8 cellular contexts compared by ENCODE assay signal in genomic region chr18:67217551-67218166, GRCh38.
DNase-seq lines count a peak whose midpoint lies in the region; ATAC-seq and TF ChIP-seq lines count a peak whose summit lies in the region.

No MANE protein-coding gene starts in this region.

- peak; percentile 43 for TF ChIP-seq CTCF in AG04449 (IDR thresholded peaks at IDR 0.05; ENCODE audit: insufficient read depth, low read length, missing control alignments)
- peak; percentile 68 for TF ChIP-seq CTCF in choroid plexus epithelial cell (conservative IDR thresholded peaks at IDR 0.05; ENCODE audit: low read depth, low read length)
- peak; percentile 83 for TF ChIP-seq CTCF in lower lobe of right lung (IDR thresholded peaks at IDR 0.05)

- no peaks in the 10 kb centered on the region for H3K27me3 ChIP-seq in lower lobe of right lung (ENCODE audit: low read depth)

- no peak overlapping the region for H3K4me3 Mint-ChIP-seq in activated CD4-positive, alpha-beta T cell treated with anti-CD3 and anti-CD28 coated beads for 36 hours

- peak; percentile 93 for ATAC-seq in GM18511 (IDR thresholded peaks at IDR 0.05; ENCODE audit: unreplicated experiment)
- peak; percentile 86 for ATAC-seq in HG03045 (IDR thresholded peaks at IDR 0.05; ENCODE audit: unreplicated experiment)
- ATAC-seq in activated CD4-positive, alpha-beta T cell treated with anti-CD3 and anti-CD28 coated beads for 36 hours, result peak; percentile 83
- peak; percentile 69 to 81 for ATAC-seq in lower lobe of right lung

- H3K27ac ChIP-seq in lower lobe of right lung, result no peak overlapping the region

- CTCF ChIA-PET in AG04449 (lab: Yijun Ruan, JAX), result interaction anchor here (0.6 to 2.3 kb wide), 20 partner anchors 9 to 1600 kb away, joined by 3 to 35 read pairs (median 4); no protein-coding TSS in a partner anchor
- CTCF ChIA-PET in activated CD4-positive, alpha-beta T cell treated with anti-CD3 and anti-CD28 coated beads for 36 hours (lab: Charles Lee), result interaction anchor here (0.6 to 1.3 kb wide), 4 partner anchors 11 to 1441 kb away, joined by 3 to 5 read pairs (median 3); no protein-coding TSS in a partner anchor

- POLR2A ChIA-PET in AG04449 (lab: Yijun Ruan, JAX), result no interaction called here
- POLR2A ChIA-PET in activated CD4-positive, alpha-beta T cell treated with anti-CD3 and anti-CD28 coated beads for 36 hours (lab: Charles Lee), result no interaction called here

- H3K27ac Mint-ChIP-seq in activated CD4-positive, alpha-beta T cell treated with anti-CD3 and anti-CD28 coated beads for 36 hours, result no peak overlapping the region

- H3K9me3 Mint-ChIP-seq in activated CD4-positive, alpha-beta T cell treated with anti-CD3 and anti-CD28 coated beads for 36 hours (ENCODE audit: low read depth), result no peaks in the 10 kb centered on the region

- DNase-seq in AG04449 (ENCODE audit: low read depth, low spot score) (peak; percentile 40), NCI-H2227 (lab: John Stamatoyannopoulos, UW; ENCODE audit: unreplicated experiment) (peak; percentile 72), choroid plexus epithelial cell (ENCODE audit: low read depth) (peak; percentile 89), lower lobe of right lung (no peak)
- peak; percentile 67 for DNase-seq in activated CD4-positive, alpha-beta T cell treated with anti-CD3 and anti-CD28 coated beads for 36 hours
- peak; percentile 24 for DNase-seq in stimulated activated CD8-positive, alpha-beta memory T cell treated with anti-CD3 and anti-CD28 coated beads, Interleukin-15, amount 100 ng/mL, for 1 hour (ENCODE audit: low read depth)

- H3K27me3 Mint-ChIP-seq in activated CD4-positive, alpha-beta T cell treated with anti-CD3 and anti-CD28 coated beads for 36 hours, result peaks cover 2% of the 10 kb centered on the region

- H3K4me1 Mint-ChIP-seq in activated CD4-positive, alpha-beta T cell treated with anti-CD3 and anti-CD28 coated beads for 36 hours, result no peaks in the 10 kb centered on the region

- intact Hi-C loops in activated CD4-positive, alpha-beta T cell treated with anti-CD3 and anti-CD28 coated beads for 36 hours (cut with DNase I, micrococcal nuclease), result loop anchor here (1.0 to 10.0 kb wide), 5 partner anchors 299 to 1518 kb away; partner anchors contain the start of gene DSEL (in 1 of the 2)
- intact Hi-C loops in lower lobe of right lung (cut with DNase I), result loop anchor here (10.0 kb wide), 1 partner anchor 1447 kb away; no protein-coding TSS in a partner anchor

- H3K9me3 ChIP-seq in lower lobe of right lung, result no peaks in the 10 kb centered on the region

- no peaks in the 10 kb centered on the region for H3K36me3 ChIP-seq in lower lobe of right lung

- H3K4me3 ChIP-seq in AG04449 (ENCODE audit: low read depth, low read length) (no peak overlapping the region), choroid plexus epithelial cell (ENCODE audit: low read depth, low read length) (no peak overlapping the region), lower lobe of right lung (no peak overlapping the region)

- no peaks in the 10 kb centered on the region for H3K4me1 ChIP-seq in lower lobe of right lung

- no peaks in the 10 kb centered on the region for H3K36me3 Mint-ChIP-seq in activated CD4-positive, alpha-beta T cell treated with anti-CD3 and anti-CD28 coated beads for 36 hours (ENCODE audit: low read depth)
